In the genomic region with DNA sequence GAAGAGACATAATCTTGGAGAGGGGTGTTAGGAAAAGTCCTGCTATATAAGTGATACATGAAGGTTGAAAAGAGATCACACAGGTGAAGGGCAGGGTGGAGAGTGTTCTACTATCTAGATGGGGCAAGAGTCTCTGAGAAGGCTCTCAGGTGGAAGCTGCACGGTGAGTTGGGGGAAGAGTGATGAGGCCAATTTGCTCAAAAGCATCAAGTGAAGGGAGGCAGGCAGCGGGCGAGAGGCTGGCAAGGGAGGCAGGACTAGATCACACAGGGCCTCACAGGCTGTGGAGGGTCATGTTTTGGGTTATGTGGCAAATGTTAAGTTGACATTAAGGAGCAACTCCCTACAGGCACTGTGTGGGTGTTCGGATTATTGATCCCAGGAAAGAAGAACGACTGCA, we compare ENCODE assay signal across 28 cellular contexts. TPM values are rescaled to one million over a fixed set of nuclear protein-coding genes. Genes with fewer than 3 reads are reported as not detected.
"Had no signal": no experiment of that assay in that cellular context is flagged by ENCODE, and none has a peak within 500 bp of the region (broad histone marks: within the 10 kb centered on the region; RNA-seq: fewer than 3 reads in every experiment).

No MANE protein-coding gene starts in this region.

- H3K4me3 ChIP-seq: pancreas, prostate gland, right lobe of liver, sigmoid colon, stomach, thoracic aorta, thyroid gland, tibial nerve, upper lobe of left lung, vagina had no signal

- H3K4me1 ChIP-seq: pancreas, prostate gland, right lobe of liver, sigmoid colon, stomach, tibial nerve, vagina had no signal

- H3K27me3 ChIP-seq: neutrophil, pancreas, right lobe of liver, sigmoid colon, stomach, thyroid gland, tibial nerve, upper lobe of left lung, vagina had no signal

- H3K27ac Mint-ChIP-seq: natural killer cell treated with Interleukin-12 subunit alpha and Interleukin-12 subunit beta and Interleukin-15 and Interleukin-18, amount 100 ng/mL, for 72 hours; nephron progenitor cell; stimulated activated effector memory CD8-positive, alpha-beta T cell treated with anti-CD3 and anti-CD28 coated beads, Interleukin-12 subunit alpha, Interleukin-12 subunit beta, amount 100 ng/mL, for 72 hours; stimulated activated naive B cell treated with anti-CD40 and anti-IgM and Interleukin-4, amounts not matched to agents 10 μg/mL and 1 μg/mL and 100 μg/mL, for 72 hours; stimulated activated naive CD8-positive, alpha-beta T cell treated with anti-CD3 and anti-CD28 coated beads, Interleukin-15, Interleukin-2, amounts not matched to agents 100 ng/mL and 50 ng/mL, for 24 hours had no signal

- H3K4me1 Mint-ChIP-seq: neural crest cell; stimulated activated effector memory CD8-positive, alpha-beta T cell treated with anti-CD3 and anti-CD28 coated beads, Interleukin-12 subunit alpha, Interleukin-12 subunit beta, amount 100 ng/mL, for 72 hours; stimulated activated naive B cell treated with anti-CD40 and anti-IgM and Interleukin-4, amounts not matched to agents 10 μg/mL and 1 μg/mL and 100 μg/mL, for 72 hours had no signal

- FAIRE-seq: pancreas, small intestine, urothelium cell line had no signal

- H3K9me3 Mint-ChIP-seq: natural killer cell treated with Interleukin-12 subunit alpha and Interleukin-12 subunit beta and Interleukin-15 and Interleukin-18, amount 100 ng/mL, for 72 hours; nephron progenitor cell; neural crest cell; stimulated activated effector memory CD8-positive, alpha-beta T cell treated with anti-CD3 and anti-CD28 coated beads, Interleukin-12 subunit alpha, Interleukin-12 subunit beta, amount 100 ng/mL, for 72 hours; stimulated activated naive B cell treated with anti-CD40 and anti-IgM and Interleukin-4, amounts not matched to agents 10 μg/mL and 1 μg/mL and 100 μg/mL, for 72 hours; stimulated activated naive CD8-positive, alpha-beta T cell treated with anti-CD3 and anti-CD28 coated beads, Interleukin-15, Interleukin-2, amounts not matched to agents 100 ng/mL and 50 ng/mL, for 24 hours had no signal

- H3K27ac ChIP-seq: neutrophil, pancreas, prostate gland, right lobe of liver, sigmoid colon, stomach, thoracic aorta, thyroid gland, tibial nerve, upper lobe of left lung, vagina had no signal

- ATAC-seq: pancreas; right cardiac atrium; right lobe of liver; stimulated activated effector memory CD8-positive, alpha-beta T cell treated with anti-CD3 and anti-CD28 coated beads, Interleukin-12 subunit alpha, Interleukin-12 subunit beta, amount 100 ng/mL, for 72 hours; stimulated activated naive B cell treated with anti-CD40 and anti-IgM and Interleukin-4, amounts not matched to agents 10 μg/mL and 1 μg/mL and 100 μg/mL, for 72 hours had no signal

- H3K4me3 Mint-ChIP-seq: natural killer cell treated with Interleukin-12 subunit alpha and Interleukin-12 subunit beta and Interleukin-15 and Interleukin-18, amount 100 ng/mL, for 72 hours; nephron progenitor cell; neural crest cell; stimulated activated effector memory CD8-positive, alpha-beta T cell treated with anti-CD3 and anti-CD28 coated beads, Interleukin-12 subunit alpha, Interleukin-12 subunit beta, amount 100 ng/mL, for 72 hours; stimulated activated naive B cell treated with anti-CD40 and anti-IgM and Interleukin-4, amounts not matched to agents 10 μg/mL and 1 μg/mL and 100 μg/mL, for 72 hours; stimulated activated naive CD8-positive, alpha-beta T cell treated with anti-CD3 and anti-CD28 coated beads, Interleukin-15, Interleukin-2, amounts not matched to agents 100 ng/mL and 50 ng/mL, for 24 hours had no signal

- H3K27me3 Mint-ChIP-seq: stimulated activated naive B cell treated with anti-CD40 and anti-IgM and Interleukin-4, amounts not matched to agents 10 μg/mL and 1 μg/mL and 100 μg/mL, for 72 hours; stimulated activated naive CD8-positive, alpha-beta T cell treated with anti-CD3 and anti-CD28 coated beads, Interleukin-15, Interleukin-2, amounts not matched to agents 100 ng/mL and 50 ng/mL, for 24 hours had no signal

- H3K9me3 ChIP-seq: neutrophil, pancreas, prostate gland, right lobe of liver, sigmoid colon, stomach, thoracic aorta, thyroid gland, tibial nerve, upper lobe of left lung, vagina had no signal

- H3K36me3 Mint-ChIP-seq: natural killer cell treated with Interleukin-12 subunit alpha and Interleukin-12 subunit beta and Interleukin-15 and Interleukin-18, amount 100 ng/mL, for 72 hours; stimulated activated effector memory CD8-positive, alpha-beta T cell treated with anti-CD3 and anti-CD28 coated beads, Interleukin-12 subunit alpha, Interleukin-12 subunit beta, amount 100 ng/mL, for 72 hours; stimulated activated naive B cell treated with anti-CD40 and anti-IgM and Interleukin-4, amounts not matched to agents 10 μg/mL and 1 μg/mL and 100 μg/mL, for 72 hours had no signal

- H3K36me3 ChIP-seq: neutrophil, pancreas, prostate gland, right lobe of liver, sigmoid colon, stomach, thoracic aorta, thyroid gland, tibial nerve, upper lobe of left lung, vagina had no signal

- DNase-seq: nephron progenitor cell; nucleus accumbens; pancreas; right cardiac atrium; right lobe of liver; sigmoid colon; small intestine; stimulated activated CD4-positive, alpha-beta T cell treated with anti-CD3 and anti-CD28 coated beads, Interleukin-15, amount 100 ng/mL, for 24 hours; stimulated activated CD4-positive, alpha-beta T cell treated with anti-CD3 and anti-CD28 coated beads, Interleukin-2, amount 100 ng/mL, for 24 hours; stimulated activated CD4-positive, alpha-beta T cell treated with anti-CD3 and anti-CD28 coated beads, Interleukin-2, amount 100 ng/mL, for 48 hours; stimulated activated CD4-positive, alpha-beta T cell treated with anti-CD3 and anti-CD28 coated beads, Interleukin-4, amount 100 ng/mL, for 24 hours; stimulated activated naive B cell treated with anti-CD40 and anti-IgM and Interleukin-4, amounts not matched to agents 10 μg/mL and 1 μg/mL and 100 μg/mL, for 72 hours; stimulated activated naive CD4-positive, alpha-beta T cell treated with Interleukin-2 at 50 U/mL for 16 hours; stomach; thyroid gland; trophoblast cell; upper lobe of left lung had no signal

RNA-seq across cellular contexts. Expression of a gene that starts 2.6 kb away (rescaled TPM):
- total RNA-seq: natural killer cell treated with Interleukin-12 subunit alpha and Interleukin-12 subunit beta and Interleukin-15 and Interleukin-18, amount 100 ng/mL, for 72 hours; neural crest cell; osteocyte; sigmoid colon had no signal
